Comparison of ENCODE assay signal across 15 cellular contexts in genomic region chr17:80679816-80680215, GRCh38.
DNase-seq lines count a peak whose midpoint lies in the region; ATAC-seq, FAIRE-seq and TF ChIP-seq lines count a peak whose summit lies in the region.
"Had no signal": no experiment of that assay in that cellular context is flagged by ENCODE, and none has a peak within 500 bp of the region (broad histone marks: within the 10 kb centered on the region; RNA-seq: fewer than 3 reads in every experiment).

No MANE protein-coding gene starts in this region.

- peaks cover 16% of the 10 kb centered on the region for H3F3A ChIP-seq in neural progenitor cell (ENCODE audit: low read depth)
- peaks cover 5% of the 10 kb centered on the region for H3F3A ChIP-seq in SK-N-SH (replicated peaks; ENCODE audit: insufficient read depth)

- H3K36me3 Mint-ChIP-seq in activated CD4-positive, alpha-beta T cell treated with anti-CD3 and anti-CD28 coated beads, Interleukin-2, amount 10 ng/mL, durations not matched to agents 24 days and 14 days (ENCODE audit: low read depth), result peaks cover 19% of the 10 kb centered on the region
- peaks cover 7% of the 10 kb centered on the region for H3K36me3 Mint-ChIP-seq in neural progenitor cell

- BruUV-seq in GM12878 (replicated peaks; lab: Mats Ljungman, UMichigan), result no TSS peak

- FAIRE-seq in GM12878 (lab: Jason Lieb, UNC), result no peak
- FAIRE-seq: A204.1, G401.6, pancreas had no signal

- no peak overlapping the region for H3K4me3 ChIP-seq in HUES64 (ENCODE audit: low read length)
- no peak overlapping the region for H3K4me3 ChIP-seq in GM12878
- H3K4me3 ChIP-seq in neural progenitor cell, result no peak overlapping the region
- H3K4me3 ChIP-seq in gastrocnemius medialis, result no peak overlapping the region
- no peak overlapping the region for H3K4me3 ChIP-seq in SK-N-SH (ENCODE audit: low read depth in 2 of 2, low read length in 1 of 2)
- H3K4me3 ChIP-seq: esophagus squamous epithelium, pancreas had no signal

- H2AFZ ChIP-seq in GM12878 (ENCODE audit: control insufficient read depth, low read depth, low read length), result no peak overlapping the region
- H2AFZ ChIP-seq in neural progenitor cell (replicated peaks), result no peak overlapping the region
- no peak overlapping the region for H2AFZ ChIP-seq in SK-N-SH (ENCODE audit: low read depth)

- H3K36me3 ChIP-seq in HUES64 (ENCODE audit: insufficient read depth, low read length) (no peaks in the 10 kb centered on the region), GM12878 (ENCODE audit: control insufficient read depth in 2 of 2, insufficient read depth in 2 of 2, low read length in 1 of 2) (peaks cover 1 to 7% of the 10 kb centered on the region in 2 experiments; a peak in 3 of 4 replicates), neural progenitor cell (no peaks in the 10 kb centered on the region), gastrocnemius medialis (no peaks in the 10 kb centered on the region), SK-N-SH (replicated peaks in 1 of 2; ENCODE audit: control insufficient read depth in 1 of 2, insufficient read depth in 2 of 2, low read length in 1 of 2) (peaks cover 0 to 3% of the 10 kb centered on the region in 2 experiments)
- H3K36me3 ChIP-seq: esophagus squamous epithelium, pancreas had no signal

- TF ChIP-seq CTCF in GM12878 (IDR thresholded peaks at IDR 0.05 in 2 of 3, conservative IDR thresholded peaks at IDR 0.05 in 1 of 3; ENCODE audit: control insufficient read depth in 2 of 3, extremely low read depth in 1 of 3, insufficient read depth in 1 of 3, low read depth in 3 of 3, low read length in 3 of 3) (no peak), neural progenitor cell (IDR thresholded peaks at IDR 0.05) (no peak), gastrocnemius medialis (IDR thresholded peaks at IDR 0.05 in 4 of 5, conservative IDR thresholded peaks at IDR 0.05 in 1 of 5) (no peak), SK-N-SH (IDR thresholded peaks at IDR 0.05) (no peak)

- no peaks in the 10 kb centered on the region for H3K9me3 Mint-ChIP-seq in activated CD4-positive, alpha-beta T cell treated with anti-CD3 and anti-CD28 coated beads, Interleukin-2, amount 10 ng/mL, durations not matched to agents 24 days and 14 days
- H3K9me3 Mint-ChIP-seq in neural progenitor cell, result no peaks in the 10 kb centered on the region

- no peak overlapping the region for H3K9ac ChIP-seq in HUES64 (ENCODE audit: low read depth, low read length)
- H3K9ac ChIP-seq in GM12878 (ENCODE audit: control insufficient read depth, insufficient read depth, low read length), result no peak overlapping the region; the same call in 1 of the 2 replicates
- H3K9ac ChIP-seq in neural progenitor cell, result no peak overlapping the region
- no peak overlapping the region for H3K9ac ChIP-seq in SK-N-SH

- H3K4me1 ChIP-seq in HUES64 (ENCODE audit: insufficient read depth, low read length) (peaks cover 17% of the 10 kb centered on the region), GM12878 (ENCODE audit: control insufficient read depth, insufficient read depth, low read length) (peaks cover 3% of the 10 kb centered on the region; the same call in 1 of the 2 replicates), neural progenitor cell (peaks cover 16% of the 10 kb centered on the region), gastrocnemius medialis (peaks cover 0 to 11% of the 10 kb centered on the region in 2 donors), SK-N-SH (ENCODE audit: control insufficient read depth in 1 of 2, insufficient read depth in 2 of 2, low read depth in 1 of 2, low read length in 1 of 2) (no peaks in the 10 kb centered on the region; a peak in 1 of 4 replicates)
- H3K4me1 ChIP-seq: pancreas had no signal

- POLR2A ChIA-PET in GM12878 (lab: Charles Lee) (no interaction called here), SK-N-SH (lab: Yijun Ruan, JAX) (no interaction called here)

- H3K27ac ChIP-seq in HUES64 (ENCODE audit: low read depth, low read length), result peak overlapping the region; percentile 13; the same call in 1 of the 2 replicates
- peak overlapping the region; percentile 46 for H3K27ac ChIP-seq in GM12878 (ENCODE audit: control insufficient read depth, insufficient read depth)
- H3K27ac ChIP-seq in neural progenitor cell, result no peak overlapping the region
- no peak overlapping the region for H3K27ac ChIP-seq in gastrocnemius medialis
- no peak overlapping the region for H3K27ac ChIP-seq in SK-N-SH (ENCODE audit: low read depth in 2 of 2, low read length in 1 of 2)
- H3K27ac ChIP-seq: esophagus squamous epithelium, pancreas had no signal

- CTCF ChIA-PET in GM12878 (lab: Yijun Ruan, JAX) (interaction anchor here (0.8 kb wide), 1 partner anchor 31 kb away, joined by 4 read pairs; no protein-coding TSS in a partner anchor), SK-N-SH (lab: Yijun Ruan, JAX) (interaction anchor here (1.9 kb wide), 1 partner anchor 14 kb away, joined by 6 read pairs; no protein-coding TSS in a partner anchor)

- H3K9me2 ChIP-seq in SK-N-SH, result no peaks in the 10 kb centered on the region

- H4K20me1 ChIP-seq in GM12878 (ENCODE audit: control insufficient read depth, insufficient read depth) (no peaks in the 10 kb centered on the region), neural progenitor cell (ENCODE audit: low read depth) (peaks cover 12% of the 10 kb centered on the region), SK-N-SH (ENCODE audit: insufficient read depth) (peaks cover 16% of the 10 kb centered on the region; the same call in 1 of the 2 replicates)

- in situ Hi-C loops in GM12878 (cut with MboI), result no loop called here
- in situ Hi-C loops in gastrocnemius medialis (cut with MboI; ENCODE audit: low sequenced_read_pairs in 4 of 4), result no loop called here

- H3K9me3 ChIP-seq in HUES64 (ENCODE audit: insufficient read depth, low read depth, low read length) (no peaks in the 10 kb centered on the region), GM12878 (replicated peaks; ENCODE audit: control insufficient read depth, insufficient read depth, low read length) (no peaks in the 10 kb centered on the region), neural progenitor cell (ENCODE audit: low read depth) (no peaks in the 10 kb centered on the region), gastrocnemius medialis (no peaks in the 10 kb centered on the region), SK-N-SH (no peaks in the 10 kb centered on the region)
- H3K9me3 ChIP-seq: esophagus squamous epithelium, pancreas had no signal

- H3K27me3 Mint-ChIP-seq in activated CD4-positive, alpha-beta T cell treated with anti-CD3 and anti-CD28 coated beads, Interleukin-2, amount 10 ng/mL, durations not matched to agents 24 days and 14 days, result no peaks in the 10 kb centered on the region
- H3K27me3 Mint-ChIP-seq in neural progenitor cell (ENCODE audit: insufficient read depth, low read depth), result peaks cover 3% of the 10 kb centered on the region

- no peak for DNase-seq in activated CD4-positive, alpha-beta T cell treated with anti-CD3 and anti-CD28 coated beads, Interleukin-2, amount 10 ng/mL, durations not matched to agents 24 days and 14 days
- no peak for DNase-seq in activated CD4-positive, alpha-beta T cell treated with anti-CD3 and anti-CD28 coated beads for 4 hours
- DNase-seq in GM12878 (ENCODE audit: low read depth, low spot score) (no peak), neural progenitor cell (ENCODE audit: low spot score) (no peak), pons (ENCODE audit: low spot score) (no peak), gastrocnemius medialis (no peak), SK-N-SH (no peak)
- DNase-seq: esophagus squamous epithelium, KBM-7, NCI-H1417 treated with DMSO at 0.1 percent for 48 hours, pancreas, Right ventricle myocardium superior had no signal

- H3K79me2 ChIP-seq in GM12878 (ENCODE audit: control insufficient read depth, insufficient read depth, low read length) (peaks cover 4% of the 10 kb centered on the region), neural progenitor cell (ENCODE audit: low read depth) (peaks cover 11% of the 10 kb centered on the region), SK-N-SH (ENCODE audit: insufficient read depth) (peaks cover 24% of the 10 kb centered on the region)

- peak overlapping the region; percentile 61 for H3K4me3 Mint-ChIP-seq in activated CD4-positive, alpha-beta T cell treated with anti-CD3 and anti-CD28 coated beads, Interleukin-2, amount 10 ng/mL, durations not matched to agents 24 days and 14 days
- H3K4me3 Mint-ChIP-seq in neural progenitor cell, result no peak overlapping the region

- H3K27ac Mint-ChIP-seq in activated CD4-positive, alpha-beta T cell treated with anti-CD3 and anti-CD28 coated beads, Interleukin-2, amount 10 ng/mL, durations not matched to agents 24 days and 14 days, result peak overlapping the region; percentile 95
- peak overlapping the region; percentile 57 for H3K27ac Mint-ChIP-seq in neural progenitor cell

- intact Hi-C loops in activated CD4-positive, alpha-beta T cell treated with anti-CD3 and anti-CD28 coated beads, Interleukin-2, amount 10 ng/mL, durations not matched to agents 24 days and 14 days (cut with micrococcal nuclease), result loop anchor here (5.0 kb wide), 3 partner anchors 52 to 197 kb away; no protein-coding TSS in a partner anchor
- intact Hi-C loops in GM12878 (cut with micrococcal nuclease; ENCODE audit: unreplicated experiment) (no loop called here), gastrocnemius medialis (cut with DNase I; ENCODE audit: low total_unique reads) (no loop called here)

- TF ChIP-seq RAD21 in GM12878 (IDR thresholded peaks at IDR 0.05; ENCODE audit: insufficient read depth, low read depth, low read length) (no peak), SK-N-SH (IDR thresholded peaks at IDR 0.05; ENCODE audit: low read length) (no peak)

- H3K4me1 Mint-ChIP-seq in activated CD4-positive, alpha-beta T cell treated with anti-CD3 and anti-CD28 coated beads, Interleukin-2, amount 10 ng/mL, durations not matched to agents 24 days and 14 days, result peaks cover 60% of the 10 kb centered on the region
- H3K4me1 Mint-ChIP-seq in neural progenitor cell, result peaks cover 44% of the 10 kb centered on the region

- RAD21 ChIA-PET in GM12878 (lab: Charles Lee; ENCODE audit: unreplicated experiment), result no interaction called here

- ATAC-seq in GM12878, result no peak
- ATAC-seq in gastrocnemius medialis, result no peak
- ATAC-seq: pancreas had no signal

- TF ChIP-seq EP300 in GM12878 (IDR thresholded peaks at IDR 0.05; ENCODE audit: borderline replicate concordance in 1 of 2, control insufficient read depth in 1 of 2, low read depth in 2 of 2, low read length in 2 of 2) (no peak), SK-N-SH (IDR thresholded peaks at IDR 0.05; ENCODE audit: borderline replicate concordance in 1 of 2, low read depth in 1 of 2, low read length in 1 of 2) (no peak)

- TF ChIP-seq POLR2A in GM12878 (IDR thresholded peaks at IDR 0.05; ENCODE audit: low read depth, low read length) (no peak), gastrocnemius medialis (IDR thresholded peaks at IDR 0.05) (no peak)

- H3K27me3 ChIP-seq in HUES64 (ENCODE audit: insufficient read depth, low read length), result no peaks in the 10 kb centered on the region
- H3K27me3 ChIP-seq in GM12878 (replicated peaks in 1 of 2; ENCODE audit: control insufficient read depth in 2 of 2, insufficient read depth in 2 of 2, low read length in 1 of 2), result no peaks in the 10 kb centered on the region
- no peaks in the 10 kb centered on the region for H3K27me3 ChIP-seq in neural progenitor cell
- H3K27me3 ChIP-seq in gastrocnemius medialis, result no peaks in the 10 kb centered on the region
- no peaks in the 10 kb centered on the region for H3K27me3 ChIP-seq in SK-N-SH (ENCODE audit: insufficient read depth)
- H3K27me3 ChIP-seq: esophagus squamous epithelium, pancreas had no signal

- whole genome bisulfite sequencing in HUES64, result 87% methylated on average over 3 of the region's 3 CpGs
- WGBS in GM12878 (ENCODE audit: insufficient coverage, insufficient replicate concordance, low lambda C conversion rate, missing lambda C conversion rate), result 97% methylated on average over 3 of the region's 3 CpGs
- 89% methylated on average over 3 of the region's 3 CpGs for whole genome bisulfite sequencing in SK-N-SH (ENCODE audit: low lambda C conversion rate)

- SMC1A ChIA-PET in GM12878 (lab: Charles Lee; ENCODE audit: uncharacterized antibody, unreplicated experiment), result interaction anchor here (0.6 to 1.0 kb wide), 2 partner anchors 9 to 54 kb away, joined by 3 read pairs; no protein-coding TSS in a partner anchor

- H3K4me2 ChIP-seq in GM12878 (ENCODE audit: control insufficient read depth, insufficient read depth), result no peak overlapping the region; the same call in 1 of the 2 replicates
- H3K4me2 ChIP-seq in neural progenitor cell, result no peak overlapping the region
- H3K4me2 ChIP-seq in SK-N-SH, result no peak overlapping the region

Comparison
In these comparisons a context has a peak if more than half of its experiments do, and no peak if none do; other contexts are left out.
1. H3K27ac ChIP-seq: peak in HUES64 (single experiment) and GM12878 (single experiment); none in neural progenitor cell (single experiment), gastrocnemius medialis (0 of 4) and SK-N-SH (0 of 2).